Comparison of ENCODE assay signal across 11 cellular contexts in the genomic region with DNA sequence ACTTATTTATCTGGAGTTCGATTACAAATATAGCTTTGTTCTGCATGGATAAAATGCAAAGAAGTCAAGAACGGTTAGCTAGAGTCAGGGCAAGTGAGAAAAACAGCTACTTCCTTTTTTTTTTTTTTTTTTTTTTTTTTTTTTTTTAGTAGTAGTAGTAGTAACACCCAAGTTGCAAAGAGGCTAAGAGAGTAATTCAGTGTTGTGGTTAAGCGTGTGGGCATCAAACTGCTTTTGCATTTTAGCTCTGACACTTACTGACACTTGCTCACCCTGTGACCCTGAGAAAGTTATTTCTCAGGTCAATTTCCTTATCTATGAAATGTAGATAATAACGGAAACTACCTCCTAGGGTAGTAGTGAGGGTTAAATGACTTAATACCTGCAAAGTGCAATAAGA.
DNase-seq lines count a peak whose midpoint lies in the region; ATAC-seq, FAIRE-seq and TF ChIP-seq lines count a peak whose summit lies in the region.
"Had no signal": no experiment of that assay in that cellular context is flagged by ENCODE, and none has a peak within 500 bp of the region (broad histone marks: within the 10 kb centered on the region; RNA-seq: fewer than 3 reads in every experiment).

No MANE protein-coding gene starts in this region.

- ATAC-seq in GM21390 (IDR thresholded peaks at IDR 0.05; ENCODE audit: unreplicated experiment) (peak; percentile 70), WTC11 (no peak)
- ATAC-seq in activated naive CD4-positive, alpha-beta T cell treated with anti-CD3 and anti-CD28 coated beads, Interleukin-2, amount 50 U/mL, for 72 hours, result peak; percentile 93 to 96
- ATAC-seq: SK-N-SH treated with all-trans-retinoic acid at 6 μM for 48 hours had no signal

- DNase-seq in GM12891 (ENCODE audit: insufficient read length, low spot score), result no peak
- peak; percentile 50 for DNase-seq in Jurkat, Clone E6-1 (ENCODE audit: low read depth, low spot score)
- DNase-seq in activated naive CD4-positive, alpha-beta T cell treated with anti-CD3 and anti-CD28 coated beads, Interleukin-2, amount 50 U/mL, for 72 hours (ENCODE audit: low spot score in 2 of 2), result no peak
- DNase-seq in CD14-positive monocyte (ENCODE audit: low spot score), result no peak
- DNase-seq in WTC11 (ENCODE audit: low spot score), result no peak
- DNase-seq in head of caudate nucleus, result no peak
- DNase-seq in mesothelial cell of epicardium (ENCODE audit: low spot score in 2 of 2, unreplicated experiment in 2 of 2), result no peak
- DNase-seq: DMS79 treated with DMSO at 0.1 percent for 48 hours, hypothalamus had no signal

- H3K36me3 Mint-ChIP-seq in activated naive CD4-positive, alpha-beta T cell treated with anti-CD3 and anti-CD28 coated beads, Interleukin-2, amount 50 U/mL, for 72 hours, result no peaks in the 10 kb centered on the region
- H3K36me3 Mint-ChIP-seq in CD14-positive monocyte (no peaks in the 10 kb centered on the region), WTC11 (no peaks in the 10 kb centered on the region), mesothelial cell of epicardium (no peaks in the 10 kb centered on the region)

- CTCF ChIA-PET in WTC11 (lab: Charles Lee), result interaction anchor here (1.2 to 1.7 kb wide), 3 partner anchors 10 to 97 kb away, joined by 4 to 6 read pairs (median 4); no protein-coding TSS in a partner anchor

- intact Hi-C loops in CD14-positive monocyte (cut with micrococcal nuclease) (no loop called here), head of caudate nucleus (cut with DNase I) (no loop called here)

- H3K4me3 Mint-ChIP-seq in CD14-positive monocyte (no peak overlapping the region), WTC11 (no peak overlapping the region), mesothelial cell of epicardium (no peak overlapping the region)

- H3K9me3 Mint-ChIP-seq in activated naive CD4-positive, alpha-beta T cell treated with anti-CD3 and anti-CD28 coated beads, Interleukin-2, amount 50 U/mL, for 72 hours, result no peaks in the 10 kb centered on the region
- no peaks in the 10 kb centered on the region for H3K9me3 Mint-ChIP-seq in CD14-positive monocyte
- H3K9me3 Mint-ChIP-seq in WTC11, result no peaks in the 10 kb centered on the region
- peaks cover 4% of the 10 kb centered on the region for H3K9me3 Mint-ChIP-seq in mesothelial cell of epicardium

- TF ChIP-seq POLR2A in GM12891 (IDR thresholded peaks at IDR 0.05; ENCODE audit: low read depth, low read length), result no peak

- no peak for TF ChIP-seq CTCF in CD14-positive monocyte (IDR thresholded peaks at IDR 0.05)
- TF ChIP-seq CTCF in WTC11 (IDR thresholded peaks at IDR 0.05), result no peak
- no peak for TF ChIP-seq CTCF in mesothelial cell of epicardium (IDR thresholded peaks at IDR 0.05; ENCODE audit: unreplicated experiment)

- peaks cover 3% of the 10 kb centered on the region for H3K4me1 Mint-ChIP-seq in CD14-positive monocyte
- peaks cover 48% of the 10 kb centered on the region for H3K4me1 Mint-ChIP-seq in WTC11
- no peaks in the 10 kb centered on the region for H3K4me1 Mint-ChIP-seq in mesothelial cell of epicardium

- H3K4me3 ChIP-seq in Jurkat, Clone E6-1 (ENCODE audit: low read length), result no peak overlapping the region

- FAIRE-seq in GM12891 (lab: Jason Lieb, UNC), result peak; percentile 20

- POLR2A ChIA-PET in WTC11 (lab: Charles Lee), result no interaction called here

- no peak overlapping the region for H3K27ac Mint-ChIP-seq in activated naive CD4-positive, alpha-beta T cell treated with anti-CD3 and anti-CD28 coated beads, Interleukin-2, amount 50 U/mL, for 72 hours
- H3K27ac Mint-ChIP-seq in CD14-positive monocyte, result no peak overlapping the region
- no peak overlapping the region for H3K27ac Mint-ChIP-seq in WTC11
- no peak overlapping the region for H3K27ac Mint-ChIP-seq in mesothelial cell of epicardium

- H3K27me3 Mint-ChIP-seq in CD14-positive monocyte (ENCODE audit: low read depth in 3 of 3), result no peaks in the 10 kb centered on the region
- H3K27me3 Mint-ChIP-seq in WTC11 (ENCODE audit: low read depth), result no peaks in the 10 kb centered on the region
- H3K27me3 Mint-ChIP-seq in mesothelial cell of epicardium (ENCODE audit: low read depth), result no peaks in the 10 kb centered on the region

TF ChIP-seq in GM12891, 5 proteins besides CTCF, POLR2A, EP300 and RAD21:
- no peak for TF ChIP-seq TAF1 (IDR thresholded peaks at IDR 0.05; ENCODE audit: low read depth, low read length)
- no peak for TF ChIP-seq PAX5 (IDR thresholded peaks at IDR 0.05; ENCODE audit: insufficient read depth, low read length, severe bottlenecking)
- no peak for TF ChIP-seq POU2F2 (IDR thresholded peaks at IDR 0.05; ENCODE audit: low read depth, low read length)

TF ChIP-seq in WTC11, 78 proteins besides CTCF, POLR2A, EP300 and RAD21:
- TF ChIP-seq ETV6 (CRISPR knock-in tag; IDR thresholded peaks at IDR 0.05) (no peak), SP1 (CRISPR knock-in tag; conservative IDR thresholded peaks at IDR 0.05) (no peak), JAZF1 (CRISPR knock-in tag; IDR thresholded peaks at IDR 0.05) (no peak), MYBL2 (CRISPR knock-in tag; IDR thresholded peaks at IDR 0.05) (no peak), TCF7 (CRISPR knock-in tag; IDR thresholded peaks at IDR 0.05; ENCODE audit: low read depth) (no peak), IRF2 (CRISPR knock-in tag; IDR thresholded peaks at IDR 0.05; ENCODE audit: borderline replicate concordance, low read depth) (no peak)
- TF ChIP-seq, protein P1, sequence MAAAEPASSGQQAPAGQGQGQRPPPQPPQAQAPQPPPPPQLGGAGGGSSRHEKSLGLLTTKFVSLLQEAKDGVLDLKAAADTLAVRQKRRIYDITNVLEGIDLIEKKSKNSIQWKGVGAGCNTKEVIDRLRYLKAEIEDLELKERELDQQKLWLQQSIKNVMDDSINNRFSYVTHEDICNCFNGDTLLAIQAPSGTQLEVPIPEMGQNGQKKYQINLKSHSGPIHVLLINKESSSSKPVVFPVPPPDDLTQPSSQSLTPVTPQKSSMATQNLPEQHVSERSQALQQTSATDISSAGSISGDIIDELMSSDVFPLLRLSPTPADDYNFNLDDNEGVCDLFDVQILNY (CRISPR knock-in tag; IDR thresholded peaks at IDR 0.05), result no peak
- TF ChIP-seq, protein P2, sequence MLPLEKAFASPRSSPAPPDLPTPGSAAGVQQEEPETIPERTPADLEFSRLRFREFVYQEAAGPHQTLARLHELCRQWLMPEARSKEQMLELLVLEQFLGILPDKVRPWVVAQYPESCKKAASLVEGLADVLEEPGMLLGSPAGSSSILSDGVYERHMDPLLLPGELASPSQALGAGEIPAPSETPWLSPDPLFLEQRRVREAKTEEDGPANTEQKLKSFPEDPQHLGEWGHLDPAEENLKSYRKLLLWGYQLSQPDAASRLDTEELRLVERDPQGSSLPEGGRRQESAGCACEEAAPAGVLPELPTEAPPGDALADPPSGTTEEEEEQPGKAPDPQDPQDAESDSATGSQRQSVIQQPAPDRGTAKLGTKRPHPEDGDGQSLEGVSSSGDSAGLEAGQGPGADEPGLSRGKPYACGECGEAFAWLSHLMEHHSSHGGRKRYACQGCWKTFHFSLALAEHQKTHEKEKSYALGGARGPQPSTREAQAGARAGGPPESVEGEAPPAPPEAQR (CRISPR knock-in tag; IDR thresholded peaks at IDR 0.05), result no peak
- TF ChIP-seq, protein P3, sequence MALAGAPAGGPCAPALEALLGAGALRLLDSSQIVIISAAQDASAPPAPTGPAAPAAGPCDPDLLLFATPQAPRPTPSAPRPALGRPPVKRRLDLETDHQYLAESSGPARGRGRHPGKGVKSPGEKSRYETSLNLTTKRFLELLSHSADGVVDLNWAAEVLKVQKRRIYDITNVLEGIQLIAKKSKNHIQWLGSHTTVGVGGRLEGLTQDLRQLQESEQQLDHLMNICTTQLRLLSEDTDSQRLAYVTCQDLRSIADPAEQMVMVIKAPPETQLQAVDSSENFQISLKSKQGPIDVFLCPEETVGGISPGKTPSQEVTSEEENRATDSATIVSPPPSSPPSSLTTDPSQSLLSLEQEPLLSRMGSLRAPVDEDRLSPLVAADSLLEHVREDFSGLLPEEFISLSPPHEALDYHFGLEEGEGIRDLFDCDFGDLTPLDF (CRISPR knock-in tag; IDR thresholded peaks at IDR 0.05), result no peak
